8 cellular contexts compared by ENCODE assay signal in the genomic region with DNA sequence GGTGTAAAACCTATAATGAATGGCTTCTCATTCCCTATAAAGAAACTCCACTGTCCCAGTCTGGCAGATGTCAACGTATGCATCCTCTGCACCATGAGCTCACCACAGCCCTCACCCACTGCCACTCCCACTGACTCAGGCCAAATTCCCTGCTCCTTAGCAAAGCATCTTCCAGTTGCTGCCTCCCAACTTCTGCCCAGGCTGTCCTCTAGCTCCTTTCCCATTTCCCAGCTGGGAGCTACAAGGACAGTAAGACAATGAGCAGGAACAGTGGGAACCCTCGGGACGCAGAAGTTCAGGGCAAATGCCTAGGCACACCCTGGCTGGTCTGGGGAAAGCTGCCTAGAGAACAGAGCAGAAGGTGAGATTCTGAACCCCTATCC. TPM values are rescaled to one million over a fixed set of nuclear protein-coding genes. Genes with fewer than 3 reads are reported as not detected.
DNase-seq lines count a peak whose midpoint lies in the region; ATAC-seq, FAIRE-seq and TF ChIP-seq lines count a peak whose summit lies in the region.

No MANE protein-coding gene starts in this region.

- H3K9me3 Mint-ChIP-seq in astrocyte (ENCODE audit: unreplicated experiment), result no peaks in the 10 kb centered on the region

- H3K36me3 ChIP-seq in HUES6 (ENCODE audit: control insufficient read depth, insufficient read depth, low read length), result peaks cover 42% of the 10 kb centered on the region
- peaks cover 18% of the 10 kb centered on the region for H3K36me3 ChIP-seq in astrocyte (ENCODE audit: insufficient read depth, low read length)
- peaks cover 31% of the 10 kb centered on the region in 2 experiments for H3K36me3 ChIP-seq in keratinocyte (ENCODE audit: control insufficient read depth in 2 of 2, extremely low read depth in 1 of 2, insufficient read depth in 2 of 2, low read length in 2 of 2)
- peaks cover 34 to 43% (median 42%) of the 10 kb centered on the region in 4 donors for H3K36me3 ChIP-seq in stomach

- H3K27me3 Mint-ChIP-seq in astrocyte (ENCODE audit: low read depth, unreplicated experiment), result no peaks in the 10 kb centered on the region

- no peaks in the 10 kb centered on the region for H3K9me1 ChIP-seq in keratinocyte (ENCODE audit: control insufficient read depth, extremely low read depth, insufficient read depth, low read length)

- peak overlapping the region; percentile 88 for H3K4me3 Mint-ChIP-seq in astrocyte (ENCODE audit: unreplicated experiment)

- 0 to 6% (median 0%) methylated on average over 3 of the region's 3 CpGs for WGBS in stomach, 5 donors

- dilution Hi-C loops in keratinocyte (cut with MboI; ENCODE audit: extremely low pct_ligation_motif_present, low sequenced_read_pairs), result no loop called here

- H3K9ac ChIP-seq in HUES6 (ENCODE audit: low read length) (peak overlapping the region; percentile 77), astrocyte (ENCODE audit: low read length) (peak overlapping the region; percentile 95), keratinocyte (ENCODE audit: control insufficient read depth, extremely low read depth, insufficient read depth, low read length) (peak overlapping the region; percentile 93)

- TF ChIP-seq POLR2A in stomach (IDR thresholded peaks at IDR 0.05), result no peak

- H3K4me3 ChIP-seq in AG04450 (ENCODE audit: low read depth, low read length) (peak overlapping the region; percentile 75), HUES6 (ENCODE audit: low read depth, low read length) (peak overlapping the region; percentile 62), astrocyte (ENCODE audit: insufficient read depth, low read depth, low read length) (peak overlapping the region; percentile 81), keratinocyte (ENCODE audit: control insufficient read depth in 2 of 3, extremely low read depth in 1 of 3, insufficient read depth in 2 of 3, low read depth in 1 of 3, low read length in 3 of 3) (peak overlapping the region; percentile 57 to 88 (median 84)), stomach (peak overlapping the region; percentile 85 to 92 (median 90))

- FAIRE-seq in astrocyte (lab: Jason Lieb, UNC) (no peak), keratinocyte (lab: Jason Lieb, UNC) (no peak)

- peak overlapping the region; percentile 97 for H3K4me2 ChIP-seq in astrocyte (ENCODE audit: low read length)
- peak overlapping the region; percentile 99 for H3K4me2 ChIP-seq in keratinocyte (ENCODE audit: control insufficient read depth, extremely low read depth, insufficient read depth, low read depth, low read length)

- H2AFZ ChIP-seq in astrocyte (ENCODE audit: low read depth, low read length), result peak overlapping the region; percentile 77
- peak overlapping the region; percentile 33 for H2AFZ ChIP-seq in keratinocyte (ENCODE audit: control insufficient read depth, low read length)

- peak overlapping the region; percentile 79 for H3K27ac Mint-ChIP-seq in astrocyte (ENCODE audit: unreplicated experiment)

- no peak for DNase-seq in AG04450 (ENCODE audit: low read depth, low spot score)
- peak; percentile 69 for DNase-seq in astrocyte (ENCODE audit: low read depth)
- DNase-seq in keratinocyte (ENCODE audit: low read depth, low spot score), result no peak
- DNase-seq in stomach, result no peak
- DNase-seq in globus pallidus (ENCODE audit: low spot score), result no peak

- H3K27ac ChIP-seq in AG04450 (ENCODE audit: low read depth, low read length) (peak overlapping the region; percentile 77), HUES6 (ENCODE audit: low read depth, low read length) (no peak overlapping the region), astrocyte (ENCODE audit: low read depth, low read length) (peak overlapping the region; percentile 87), keratinocyte (ENCODE audit: control insufficient read depth, insufficient read depth, low read length) (peak overlapping the region; percentile 88), stomach (peak overlapping the region in 4 of 5 donors; percentile 52 to 86 (median 83))

- H3K27me3 ChIP-seq in AG04450 (ENCODE audit: control insufficient read depth, insufficient read depth, low read length) (no peaks in the 10 kb centered on the region), HUES6 (ENCODE audit: control insufficient read depth, insufficient read depth, low read length) (no peaks in the 10 kb centered on the region), astrocyte (ENCODE audit: insufficient read depth, low read length) (no peaks in the 10 kb centered on the region), keratinocyte (ENCODE audit: control insufficient read depth, extremely low read depth, insufficient read depth, low read length) (no peaks in the 10 kb centered on the region), stomach (no peaks in the 10 kb centered on the region)

- H3K4me1 ChIP-seq in HUES6 (ENCODE audit: control insufficient read depth, insufficient read depth, low read length), result peaks cover 6% of the 10 kb centered on the region; the same call in 1 of the 2 replicates
- H3K4me1 ChIP-seq in astrocyte (ENCODE audit: insufficient read depth, low read length), result peaks cover 9% of the 10 kb centered on the region
- peaks cover 14% of the 10 kb centered on the region for H3K4me1 ChIP-seq in keratinocyte (ENCODE audit: control insufficient read depth, extremely low read depth, insufficient read depth, low read length)
- H3K4me1 ChIP-seq in stomach, result peaks cover 15 to 21% (median 19%) of the 10 kb centered on the region in 4 donors

- peaks cover 15% of the 10 kb centered on the region for H3K36me3 Mint-ChIP-seq in astrocyte (ENCODE audit: low read depth, unreplicated experiment)

- ATAC-seq in HG03196 (IDR thresholded peaks at IDR 0.05; ENCODE audit: unreplicated experiment), result no peak
- no peak for ATAC-seq in HG02571 (IDR thresholded peaks at IDR 0.05; ENCODE audit: unreplicated experiment)

- intact Hi-C loops in stomach (cut with DNase I; ENCODE audit: low total_unique reads), result no loop called here

- H3K79me2 ChIP-seq in astrocyte (ENCODE audit: insufficient read depth, low read length) (peaks cover 24% of the 10 kb centered on the region), keratinocyte (ENCODE audit: control insufficient read depth, insufficient read depth, low read length) (peaks cover 8% of the 10 kb centered on the region)

- no peak for TF ChIP-seq EP300 in stomach (IDR thresholded peaks at IDR 0.05)

- H3K9me3 ChIP-seq in AG04450 (ENCODE audit: control insufficient read depth, insufficient read depth, low read length), result no peaks in the 10 kb centered on the region
- no peaks in the 10 kb centered on the region for H3K9me3 ChIP-seq in HUES6 (ENCODE audit: control insufficient read depth, insufficient read depth, low read depth, low read length)
- no peaks in the 10 kb centered on the region for H3K9me3 ChIP-seq in astrocyte (ENCODE audit: insufficient read depth, low read depth, low read length)
- no peaks in the 10 kb centered on the region for H3K9me3 ChIP-seq in keratinocyte (ENCODE audit: control insufficient read depth, low read depth, low read length)
- no peaks in the 10 kb centered on the region for H3K9me3 ChIP-seq in stomach

- CTCF ChIA-PET in AG04450 (lab: Charles Lee), result interaction anchor here (0.9 to 2.4 kb wide), 5 partner anchors 8 to 96 kb away, joined by 3 to 15 read pairs (median 3); no protein-coding TSS in a partner anchor

- TF ChIP-seq CTCF in AG04450 (IDR thresholded peaks at IDR 0.05; ENCODE audit: low read depth, low read length), result no peak
- no peak for TF ChIP-seq CTCF in astrocyte (IDR thresholded peaks at IDR 0.05; ENCODE audit: insufficient read depth, low read depth, low read length)
- TF ChIP-seq CTCF in keratinocyte (optimal IDR thresholded peaks at IDR 0.05 in 1 of 3, IDR thresholded peaks at IDR 0.05 in 1 of 3, conservative IDR thresholded peaks at IDR 0.05 in 1 of 3; ENCODE audit: extremely low read depth in 1 of 3, insufficient read depth in 2 of 3, low read length in 3 of 3), result no peak
- no peak for TF ChIP-seq CTCF in stomach (IDR thresholded peaks at IDR 0.05)

- H4K20me1 ChIP-seq in astrocyte (ENCODE audit: insufficient read depth, low read length) (peaks cover 7% of the 10 kb centered on the region), keratinocyte (ENCODE audit: control insufficient read depth, extremely low read depth, insufficient read depth, low read length) (no peaks in the 10 kb centered on the region)

- POLR2A ChIA-PET in AG04450 (lab: Yijun Ruan, JAX), result interaction anchor here (0.7 to 2.3 kb wide), 4 partner anchors 12 to 108 kb away, joined by 3 to 10 read pairs (median 4); a partner anchor contains a TSS

- H3K4me1 Mint-ChIP-seq in astrocyte (ENCODE audit: low read depth, unreplicated experiment), result peaks cover 4% of the 10 kb centered on the region

RNA-seq across cellular contexts. Expression of a gene that starts 9.1 kb away (rescaled TPM):
- polyA plus RNA-seq in AG04450 (2011; rRNA removed) (22.3 and 22.8 TPM in 2 replicates), keratinocyte (9.2 to 13.1 TPM (median 11.8 TPM) in 3 replicates), stomach (10 to 100 TPM; 15.8 to 25.7 (median 18.7) TPM)
- 14.4 and 16.2 TPM in 2 replicates for polyA minus RNA-seq in AG04450 (2011; rRNA and poly(A)+ RNA removed)
- total RNA-seq in astrocyte (16.5 and 18.1 TPM in 2 replicates), stomach (100 to 1,000 TPM in 1 of 5 donors, 10 to 100 TPM in 4; 12.5 to 109 (median 53.9) TPM)
- 4.0 TPM for polyA plus RNA-seq in keratinocyte (2011; ENCODE audit: low read depth)
- polyA plus RNA-seq in keratinocyte (2011; cell fraction: cytosol; rRNA removed), result 8.5 and 8.9 TPM in 2 replicates
- polyA plus RNA-seq in keratinocyte (2011; cell fraction: nucleus; rRNA removed), result 4.4 TPM in 2 replicates
- 11.6 and 13.9 TPM in 2 replicates for polyA plus RNA-seq in keratinocyte (2012; ENCODE audit: low replicate concordance)
- 7.9 to 10.2 TPM (median 7.9 TPM) in 3 replicates for polyA minus RNA-seq in keratinocyte
- 14.6 TPM for polyA minus RNA-seq in keratinocyte (2011; cell fraction: cytosol; rRNA and poly(A)+ RNA removed)
- 1.7 and 3.3 TPM in 2 replicates for polyA minus RNA-seq in keratinocyte (2011; cell fraction: nucleus; rRNA and poly(A)+ RNA removed)

RNA-seq across cellular contexts. Expression of a gene that starts 13.7 kb away (rescaled TPM):
- polyA plus RNA-seq in AG04450 (2011; rRNA removed) (151 and 190 TPM in 2 replicates), keratinocyte (173 to 569 TPM (median 189 TPM) in 3 replicates), stomach (100 to 1,000 TPM in 2 of 3 donors, 10 to 100 TPM in 1; 92.0 to 125 (median 112) TPM)
- polyA minus RNA-seq in AG04450 (2011; rRNA and poly(A)+ RNA removed), result 368 and 417 TPM in 2 replicates
- total RNA-seq in astrocyte (214 and 224 TPM in 2 replicates), stomach (10 to 100 TPM in 4 of 5 donors, 1 to 10 TPM in 1; 9.3 to 64.7 (median 25.7) TPM)
- 21.4 TPM for polyA plus RNA-seq in keratinocyte (2011; ENCODE audit: low read depth)
- polyA plus RNA-seq in keratinocyte (2011; cell fraction: cytosol; rRNA removed), result 219 and 289 TPM in 2 replicates
- polyA plus RNA-seq in keratinocyte (2011; cell fraction: nucleus; rRNA removed), result 115 and 137 TPM in 2 replicates
- polyA plus RNA-seq in keratinocyte (2012; ENCODE audit: low replicate concordance), result 156 and 255 TPM in 2 replicates
- polyA minus RNA-seq in keratinocyte, result 364 to 462 TPM (median 391 TPM) in 3 replicates
- polyA minus RNA-seq in keratinocyte (2011; cell fraction: cytosol; rRNA and poly(A)+ RNA removed), result 371 TPM
- 46.3 and 66.6 TPM in 2 replicates for polyA minus RNA-seq in keratinocyte (2011; cell fraction: nucleus; rRNA and poly(A)+ RNA removed)

RNA-seq across cellular contexts. Expression of a gene that starts 14.5 kb away (rescaled TPM):
- 17.9 and 21.7 TPM in 2 replicates for polyA plus RNA-seq in AG04450 (2011; rRNA removed)
- polyA minus RNA-seq in AG04450 (2011; rRNA and poly(A)+ RNA removed), result 21.1 and 27.6 TPM in 2 replicates
- 67.3 and 79.3 TPM in 2 replicates for total RNA-seq in astrocyte
- 30.1 to 57.1 TPM (median 41.3 TPM) in 3 replicates for polyA plus RNA-seq in keratinocyte
- polyA plus RNA-seq in keratinocyte (2011; ENCODE audit: low read depth), result 44.8 TPM
- 17.7 and 26.9 TPM in 2 replicates for polyA plus RNA-seq in keratinocyte (2011; cell fraction: cytosol; rRNA removed)
- polyA plus RNA-seq in keratinocyte (2011; cell fraction: nucleus; rRNA removed), result 238 and 251 TPM in 2 replicates
- 32.6 and 56.1 TPM in 2 replicates for polyA plus RNA-seq in keratinocyte (2012; ENCODE audit: low replicate concordance)
- 33.9 to 38.2 TPM (median 38.0 TPM) in 3 replicates for polyA minus RNA-seq in keratinocyte
- 40.1 TPM for polyA minus RNA-seq in keratinocyte (2011; cell fraction: cytosol; rRNA and poly(A)+ RNA removed)
- 50.0 and 51.2 TPM in 2 replicates for polyA minus RNA-seq in keratinocyte (2011; cell fraction: nucleus; rRNA and poly(A)+ RNA removed)
- 10 to 100 TPM; 27.4 to 80.7 (median 71.0) TPM for total RNA-seq in stomach
- 10 to 100 TPM; 36.8 to 64.8 (median 48.3) TPM for polyA plus RNA-seq in stomach

RNA-seq across cellular contexts. Expression of a gene that starts 26.3 kb away (rescaled TPM):
- polyA plus RNA-seq in AG04450 (2011; rRNA removed) (0.92 and 1.1 TPM in 2 replicates), keratinocyte (0.43 to 1.5 TPM (median 0.54 TPM) in 3 replicates), stomach (1 to 10 TPM in 1 of 3 donors, under 1 TPM in 2; 0.46 to 1.2 (median 1.00) TPM)
- polyA minus RNA-seq in AG04450 (2011; rRNA and poly(A)+ RNA removed), result 0.28 and 0.91 TPM in 2 replicates
- total RNA-seq in astrocyte (1.3 and 1.5 TPM in 2 replicates), stomach (10 to 100 TPM in 1 of 5 donors, 1 to 10 TPM in 2, under 1 TPM in 1, not detected in 1; 0.45 to 25.7 (median 1.7) TPM)
- polyA plus RNA-seq in keratinocyte (2011; ENCODE audit: low read depth), result 0.42 TPM
- 0.13 and 0.16 TPM in 2 replicates for polyA plus RNA-seq in keratinocyte (2011; cell fraction: cytosol; rRNA removed)
- polyA plus RNA-seq in keratinocyte (2011; cell fraction: nucleus; rRNA removed), result 4.0 and 4.6 TPM in 2 replicates
- 0.25 and 0.39 TPM in 2 replicates for polyA plus RNA-seq in keratinocyte (2012; ENCODE audit: low replicate concordance)
- polyA minus RNA-seq in keratinocyte, result 0.35 to 0.86 TPM in 2 of 3 replicates, not detected in the other
- not detected for polyA minus RNA-seq in keratinocyte (2011; cell fraction: cytosol; rRNA and poly(A)+ RNA removed)
- 1.2 TPM in 1 of 2 replicates, not detected in the other for polyA minus RNA-seq in keratinocyte (2011; cell fraction: nucleus; rRNA and poly(A)+ RNA removed)

RNA-seq across cellular contexts. Expression of a gene that starts 26.7 kb away (rescaled TPM):
- polyA plus RNA-seq in AG04450 (2011; rRNA removed) (11.3 and 11.7 TPM in 2 replicates), keratinocyte (9.3 to 9.9 TPM (median 9.5 TPM) in 3 replicates), stomach (1 to 10 TPM; 2.9 to 6.9 (median 4.2) TPM)
- 13.8 and 17.1 TPM in 2 replicates for polyA minus RNA-seq in AG04450 (2011; rRNA and poly(A)+ RNA removed)
- total RNA-seq in astrocyte (14.2 and 15.7 TPM in 2 replicates), stomach (10 to 100 TPM in 3 of 5 donors, 1 to 10 TPM in 2; 7.8 to 37.3 (median 13.0) TPM)
- 3.6 TPM for polyA plus RNA-seq in keratinocyte (2011; ENCODE audit: low read depth)
- 8.7 and 9.8 TPM in 2 replicates for polyA plus RNA-seq in keratinocyte (2011; cell fraction: cytosol; rRNA removed)
- polyA plus RNA-seq in keratinocyte (2011; cell fraction: nucleus; rRNA removed), result 21.9 and 24.8 TPM in 2 replicates
- 9.1 and 9.4 TPM in 2 replicates for polyA plus RNA-seq in keratinocyte (2012; ENCODE audit: low replicate concordance)
- 11.2 to 29.6 TPM (median 15.6 TPM) in 3 replicates for polyA minus RNA-seq in keratinocyte
- polyA minus RNA-seq in keratinocyte (2011; cell fraction: cytosol; rRNA and poly(A)+ RNA removed), result 5.6 TPM
- 9.1 and 14.0 TPM in 2 replicates for polyA minus RNA-seq in keratinocyte (2011; cell fraction: nucleus; rRNA and poly(A)+ RNA removed)
